8 cellular contexts compared by ENCODE assay signal in genomic region chr7:4973728-4974198, GRCh38. TPM values are rescaled to one million over a fixed set of nuclear protein-coding genes. Genes with fewer than 3 reads are reported as not detected.
DNase-seq lines count a peak whose midpoint lies in the region; ATAC-seq, FAIRE-seq and TF ChIP-seq lines count a peak whose summit lies in the region.

No MANE protein-coding gene starts in this region.

- H3K4me1 ChIP-seq in NT2/D1 (ENCODE audit: insufficient read depth, insufficient read length) (no peaks in the 10 kb centered on the region), endothelial cell of umbilical vein (ENCODE audit: control insufficient read depth, extremely low read depth, insufficient read depth, low read length) (peaks cover 7% of the 10 kb centered on the region)

- peak overlapping the region; percentile 83 for H3K4me3 ChIP-seq in NT2/D1 (ENCODE audit: insufficient read length, low read depth)
- H3K4me3 ChIP-seq in endothelial cell of umbilical vein (replicated peaks in 1 of 3; ENCODE audit: insufficient read depth in 1 of 3, low read depth in 1 of 3, low read length in 3 of 3), result peak overlapping the region; percentile 47 to 58 (median 57)

- peaks cover 23% of the 10 kb centered on the region for H3K79me2 ChIP-seq in endothelial cell of umbilical vein (ENCODE audit: control insufficient read depth, insufficient read depth, low read length)

- H2AFZ ChIP-seq in endothelial cell of umbilical vein (ENCODE audit: low read depth, low read length), result peak overlapping the region; percentile 74

- no peak for FAIRE-seq in D721Med (lab: Jason Lieb, UNC)
- peak; percentile 65 for FAIRE-seq in endothelial cell of umbilical vein (lab: Jason Lieb, UNC)

- TF ChIP-seq POLR2A in endothelial cell of umbilical vein (IDR thresholded peaks at IDR 0.05; ENCODE audit: low read depth, low read length), result peak; percentile 73

- H3K9ac ChIP-seq in NT2/D1 (ENCODE audit: insufficient read length, low read depth) (peak overlapping the region; percentile 91), endothelial cell of umbilical vein (replicated peaks; ENCODE audit: extremely low read depth, insufficient read depth, low read length) (peak overlapping the region; percentile 62)

- H3K4me2 ChIP-seq in endothelial cell of umbilical vein (ENCODE audit: insufficient read depth, low read length), result no peak overlapping the region

- dilution Hi-C loops in endothelial cell of umbilical vein (cut with MboI; ENCODE audit: extremely low pct_ligation_motif_present, low sequenced_read_pairs), result no loop called here

- no TSS peak for BruUV-seq in endothelial cell of umbilical vein (replicated peaks; lab: Mats Ljungman, UMichigan)

- H3K27me3 ChIP-seq in NT2/D1 (ENCODE audit: insufficient read depth, insufficient read length), result no peaks in the 10 kb centered on the region
- no peaks in the 10 kb centered on the region for H3K27me3 ChIP-seq in endothelial cell of umbilical vein (ENCODE audit: control insufficient read depth in 2 of 2, insufficient read depth in 2 of 2, low read length in 2 of 2)

- ATAC-seq in GM21367 (IDR thresholded peaks at IDR 0.05; ENCODE audit: unreplicated experiment), result peak; percentile 92

- TF ChIP-seq CTCF in D721Med (IDR thresholded peaks at IDR 0.05; ENCODE audit: insufficient read depth, missing control alignments) (peak; percentile 72), endothelial cell of umbilical vein (IDR thresholded peaks at IDR 0.05; ENCODE audit: extremely low read depth in 1 of 2, insufficient read depth in 1 of 2, low read depth in 1 of 2, low read length in 2 of 2) (peak; percentile 87 to 93)

- peak; percentile 62 for DNase-seq in D721Med (ENCODE audit: insufficient read length, low spot score)
- DNase-seq in HT1080 (ENCODE audit: low read depth), result peak; percentile 85
- peak; percentile 98 for DNase-seq in NT2/D1 (ENCODE audit: low read depth, low spot score)
- peak; percentile 98 for DNase-seq in activated CD8-positive, alpha-beta memory T cell treated with anti-CD3 and anti-CD28 coated beads, Interleukin-2, amount 50 U/mL, for 48 hours
- DNase-seq in endothelial cell of umbilical vein (ENCODE audit: low read depth, low spot score), result peak; percentile 90
- DNase-seq in midbrain (lab: John Stamatoyannopoulos, UW), result peak; percentile 93
- peak; percentile 90 for DNase-seq in stimulated activated CD8-positive, alpha-beta memory T cell treated with anti-CD3 and anti-CD28 coated beads, Interleukin-15, amount 100 ng/mL, for 48 hours (ENCODE audit: low read depth in 2 of 2)

- intact Hi-C loops in endothelial cell of umbilical vein (cut with micrococcal nuclease), result loop anchor here (1.0 to 10.0 kb wide), 4 partner anchors 72 to 359 kb away; partner anchors contain the start of gene RBAK

- H3K9me1 ChIP-seq in endothelial cell of umbilical vein (replicated peaks; ENCODE audit: control insufficient read depth, extremely low read depth, insufficient read depth, low read length), result no peaks in the 10 kb centered on the region

- H3K27ac ChIP-seq in endothelial cell of umbilical vein (ENCODE audit: insufficient read depth, low read depth, low read length), result no peak overlapping the region

- POLR2A ChIA-PET in endothelial cell of umbilical vein (lab: Charles Lee), result interaction anchor here (0.5 to 0.7 kb wide), 2 partner anchors 26 to 199 kb away, joined by 3 to 8 read pairs; partner anchors contain the start of gene AP5Z1

- H4K20me1 ChIP-seq in endothelial cell of umbilical vein (replicated peaks; ENCODE audit: control insufficient read depth, extremely low read depth, insufficient read depth, low read length), result no peaks in the 10 kb centered on the region

- peaks cover 9% of the 10 kb centered on the region; the same call in 1 of the 2 replicates for H3K9me3 ChIP-seq in NT2/D1 (ENCODE audit: insufficient read depth, low read length)
- H3K9me3 ChIP-seq in endothelial cell of umbilical vein (replicated peaks; ENCODE audit: control insufficient read depth, insufficient read depth, low read length), result no peaks in the 10 kb centered on the region

- peaks cover 28% of the 10 kb centered on the region for H3K36me3 ChIP-seq in NT2/D1 (ENCODE audit: insufficient read depth, insufficient read length, low read length)
- peaks cover 4 to 10% of the 10 kb centered on the region in 2 experiments for H3K36me3 ChIP-seq in endothelial cell of umbilical vein (ENCODE audit: control insufficient read depth in 2 of 2, extremely low read depth in 1 of 2, insufficient read depth in 2 of 2, low read length in 2 of 2)

- CTCF ChIA-PET in endothelial cell of umbilical vein (lab: Charles Lee), result interaction anchor here (0.6 to 1.7 kb wide), 34 partner anchors 9 to 217 kb away, joined by 3 to 23 read pairs (median 5); partner anchors contain the start of genes MMD2, RADIL, RBAK and WIPI2

TF ChIP-seq in endothelial cell of umbilical vein, 7 proteins besides CTCF, POLR2A, EP300 and RAD21:
- TF ChIP-seq, protein P1, sequence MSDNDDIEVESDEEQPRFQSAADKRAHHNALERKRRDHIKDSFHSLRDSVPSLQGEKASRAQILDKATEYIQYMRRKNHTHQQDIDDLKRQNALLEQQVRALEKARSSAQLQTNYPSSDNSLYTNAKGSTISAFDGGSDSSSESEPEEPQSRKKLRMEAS (IDR thresholded peaks at IDR 0.05; ENCODE audit: insufficient read depth, insufficient read length), result peak; percentile 27
- TF ChIP-seq FOS (IDR thresholded peaks at IDR 0.05; ENCODE audit: borderline replicate concordance, insufficient read depth, low read length) (no peak), GATA2 (IDR thresholded peaks at IDR 0.05; ENCODE audit: insufficient read depth, insufficient read length, low read depth, low read length) (no peak), POLR2AphosphoS5 (IDR thresholded peaks at IDR 0.05; ENCODE audit: insufficient read depth, low read depth, low read length) (peak; percentile 77), JUN (IDR thresholded peaks at IDR 0.05; ENCODE audit: borderline replicate concordance, insufficient read depth, insufficient read length, low read depth) (no peak), EZH2 (IDR thresholded peaks at IDR 0.05; ENCODE audit: borderline replicate concordance, low read depth, low read length, severe bottlenecking) (no peak), MYC (IDR thresholded peaks at IDR 0.05; ENCODE audit: low read depth, low read length) (no peak)

RNA-seq across cellular contexts. Expression of gene MMD2, which starts 14.8 kb away (rescaled TPM):
- not detected in 2 replicates for total RNA-seq in HT1080 (2014; rRNA removed; shearing (Covaris generic))
- polyA plus RNA-seq in HT1080 (2015; cell fraction: cytosol; rRNA removed), result not detected in 2 replicates
- polyA plus RNA-seq in HT1080 (2015; cell fraction: nucleus; rRNA removed), result not detected in 2 replicates
- total RNA-seq in endothelial cell of umbilical vein, result not detected in 2 replicates
- polyA plus RNA-seq in endothelial cell of umbilical vein, result not detected in 2 replicates
- polyA plus RNA-seq in endothelial cell of umbilical vein (2011; cell fraction: cytosol; rRNA removed), result not detected in 2 replicates
- polyA plus RNA-seq in endothelial cell of umbilical vein (2011; cell fraction: nucleus; rRNA removed), result not detected in 2 replicates
- not detected in 2 replicates for polyA plus RNA-seq in endothelial cell of umbilical vein (2012)
- not detected in 2 replicates for polyA minus RNA-seq in endothelial cell of umbilical vein
- not detected for polyA minus RNA-seq in endothelial cell of umbilical vein (2011; cell fraction: cytosol; rRNA and poly(A)+ RNA removed)
- not detected in 2 replicates for polyA minus RNA-seq in endothelial cell of umbilical vein (2011; cell fraction: nucleus; rRNA and poly(A)+ RNA removed)
